2 cellular contexts compared by ENCODE assay signal in the genomic region with DNA sequence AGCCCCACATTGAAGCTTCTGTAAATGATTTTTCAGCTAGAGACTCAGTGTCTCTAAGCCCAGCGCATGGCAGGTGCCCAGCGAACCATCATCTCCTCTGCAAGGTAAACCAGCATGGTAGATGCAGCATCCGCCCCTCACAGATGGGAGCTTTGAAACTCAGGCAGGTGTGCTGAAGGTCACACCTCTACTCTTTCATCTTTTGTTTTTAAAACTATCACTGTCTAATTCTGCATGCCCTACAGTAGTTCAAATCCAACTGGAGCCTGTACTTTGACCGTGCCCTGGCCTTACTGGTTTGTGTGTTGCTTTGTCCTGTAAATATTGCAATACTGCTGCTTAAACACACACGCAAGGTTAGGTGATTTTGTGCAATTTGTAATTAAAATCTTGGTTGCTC.
TF ChIP-seq lines count a peak whose summit lies in the region.

No MANE protein-coding gene starts in this region.

TF ChIP-seq in liver, 16 proteins besides CTCF, POLR2A, EP300 and RAD21 (continued from another document):
- peak; percentile 15 for TF ChIP-seq SP1 (IDR thresholded peaks at IDR 0.05)
- TF ChIP-seq FOXA2 (IDR thresholded peaks at IDR 0.05): peak; percentile 60
- TF ChIP-seq YY1 (IDR thresholded peaks at IDR 0.05): peak; percentile 34
- peak in 1 of 2 donors; percentile 78 for TF ChIP-seq RXRA (IDR thresholded peaks at IDR 0.05)
- TF ChIP-seq EGR1 (IDR thresholded peaks at IDR 0.05; ENCODE audit: low read depth in 2 of 2): no peak
- TF ChIP-seq, protein P1, sequence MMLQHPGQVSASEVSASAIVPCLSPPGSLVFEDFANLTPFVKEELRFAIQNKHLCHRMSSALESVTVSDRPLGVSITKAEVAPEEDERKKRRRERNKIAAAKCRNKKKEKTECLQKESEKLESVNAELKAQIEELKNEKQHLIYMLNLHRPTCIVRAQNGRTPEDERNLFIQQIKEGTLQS (IDR thresholded peaks at IDR 0.05): no peak
- peak; percentile 66 to 95 for TF ChIP-seq HNF4A (conservative IDR thresholded peaks at IDR 0.05)
- no peak for TF ChIP-seq HNF4G (IDR thresholded peaks at IDR 0.05)
- TF ChIP-seq, protein P2, sequence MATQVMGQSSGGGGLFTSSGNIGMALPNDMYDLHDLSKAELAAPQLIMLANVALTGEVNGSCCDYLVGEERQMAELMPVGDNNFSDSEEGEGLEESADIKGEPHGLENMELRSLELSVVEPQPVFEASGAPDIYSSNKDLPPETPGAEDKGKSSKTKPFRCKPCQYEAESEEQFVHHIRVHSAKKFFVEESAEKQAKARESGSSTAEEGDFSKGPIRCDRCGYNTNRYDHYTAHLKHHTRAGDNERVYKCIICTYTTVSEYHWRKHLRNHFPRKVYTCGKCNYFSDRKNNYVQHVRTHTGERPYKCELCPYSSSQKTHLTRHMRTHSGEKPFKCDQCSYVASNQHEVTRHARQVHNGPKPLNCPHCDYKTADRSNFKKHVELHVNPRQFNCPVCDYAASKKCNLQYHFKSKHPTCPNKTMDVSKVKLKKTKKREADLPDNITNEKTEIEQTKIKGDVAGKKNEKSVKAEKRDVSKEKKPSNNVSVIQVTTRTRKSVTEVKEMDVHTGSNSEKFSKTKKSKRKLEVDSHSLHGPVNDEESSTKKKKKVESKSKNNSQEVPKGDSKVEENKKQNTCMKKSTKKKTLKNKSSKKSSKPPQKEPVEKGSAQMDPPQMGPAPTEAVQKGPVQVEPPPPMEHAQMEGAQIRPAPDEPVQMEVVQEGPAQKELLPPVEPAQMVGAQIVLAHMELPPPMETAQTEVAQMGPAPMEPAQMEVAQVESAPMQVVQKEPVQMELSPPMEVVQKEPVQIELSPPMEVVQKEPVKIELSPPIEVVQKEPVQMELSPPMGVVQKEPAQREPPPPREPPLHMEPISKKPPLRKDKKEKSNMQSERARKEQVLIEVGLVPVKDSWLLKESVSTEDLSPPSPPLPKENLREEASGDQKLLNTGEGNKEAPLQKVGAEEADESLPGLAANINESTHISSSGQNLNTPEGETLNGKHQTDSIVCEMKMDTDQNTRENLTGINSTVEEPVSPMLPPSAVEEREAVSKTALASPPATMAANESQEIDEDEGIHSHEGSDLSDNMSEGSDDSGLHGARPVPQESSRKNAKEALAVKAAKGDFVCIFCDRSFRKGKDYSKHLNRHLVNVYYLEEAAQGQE (IDR thresholded peaks at IDR 0.05): no peak

TF ChIP-seq in HepG2, 621 proteins besides CTCF, POLR2A, EP300 and RAD21 (continued from another document):
- TF ChIP-seq, protein P3, sequence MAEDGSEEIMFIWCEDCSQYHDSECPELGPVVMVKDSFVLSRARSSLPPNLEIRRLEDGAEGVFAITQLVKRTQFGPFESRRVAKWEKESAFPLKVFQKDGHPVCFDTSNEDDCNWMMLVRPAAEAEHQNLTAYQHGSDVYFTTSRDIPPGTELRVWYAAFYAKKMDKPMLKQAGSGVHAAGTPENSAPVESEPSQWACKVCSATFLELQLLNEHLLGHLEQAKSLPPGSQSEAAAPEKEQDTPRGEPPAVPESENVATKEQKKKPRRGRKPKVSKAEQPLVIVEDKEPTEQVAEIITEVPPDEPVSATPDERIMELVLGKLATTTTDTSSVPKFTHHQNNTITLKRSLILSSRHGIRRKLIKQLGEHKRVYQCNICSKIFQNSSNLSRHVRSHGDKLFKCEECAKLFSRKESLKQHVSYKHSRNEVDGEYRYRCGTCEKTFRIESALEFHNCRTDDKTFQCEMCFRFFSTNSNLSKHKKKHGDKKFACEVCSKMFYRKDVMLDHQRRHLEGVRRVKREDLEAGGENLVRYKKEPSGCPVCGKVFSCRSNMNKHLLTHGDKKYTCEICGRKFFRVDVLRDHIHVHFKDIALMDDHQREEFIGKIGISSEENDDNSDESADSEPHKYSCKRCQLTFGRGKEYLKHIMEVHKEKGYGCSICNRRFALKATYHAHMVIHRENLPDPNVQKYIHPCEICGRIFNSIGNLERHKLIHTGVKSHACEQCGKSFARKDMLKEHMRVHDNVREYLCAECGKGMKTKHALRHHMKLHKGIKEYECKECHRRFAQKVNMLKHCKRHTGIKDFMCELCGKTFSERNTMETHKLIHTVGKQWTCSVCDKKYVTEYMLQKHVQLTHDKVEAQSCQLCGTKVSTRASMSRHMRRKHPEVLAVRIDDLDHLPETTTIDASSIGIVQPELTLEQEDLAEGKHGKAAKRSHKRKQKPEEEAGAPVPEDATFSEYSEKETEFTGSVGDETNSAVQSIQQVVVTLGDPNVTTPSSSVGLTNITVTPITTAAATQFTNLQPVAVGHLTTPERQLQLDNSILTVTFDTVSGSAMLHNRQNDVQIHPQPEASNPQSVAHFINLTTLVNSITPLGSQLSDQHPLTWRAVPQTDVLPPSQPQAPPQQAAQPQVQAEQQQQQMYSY (CRISPR knock-in tag; IDR thresholded peaks at IDR 0.05): no peak
- TF ChIP-seq ZC3H4 (CRISPR knock-in tag; IDR thresholded peaks at IDR 0.05; ENCODE audit: borderline replicate concordance) (no peak), ZNF615 (CRISPR knock-in tag; IDR thresholded peaks at IDR 0.05; ENCODE audit: borderline replicate concordance) (no peak), TAF15 (IDR thresholded peaks at IDR 0.05; ENCODE audit: low read depth, low read length, poor library complexity, severe bottlenecking) (no peak), ZNF383 (CRISPR knock-in tag; IDR thresholded peaks at IDR 0.05; ENCODE audit: borderline replicate concordance) (no peak)
TF ChIP-seq in HepG2: peak in this region for 0.
